ENCODE assay signal across 7 cellular contexts in genomic region chr15:67091073-67091965, GRCh38. TPM values are rescaled to one million over a fixed set of nuclear protein-coding genes. Genes with fewer than 3 reads are reported as not detected.
DNase-seq lines count a peak whose midpoint lies in the region; ATAC-seq lines count a peak whose summit lies in the region.

No MANE protein-coding gene starts in this region.

- no peak overlapping the region for H3K27ac ChIP-seq in substantia nigra (ENCODE audit: low read depth, low read length, poor library complexity, severe bottlenecking)

- no peaks in the 10 kb centered on the region for H3K9me3 Mint-ChIP-seq in immature natural killer cell

- peak overlapping the region; percentile 81 to 97 (median 90) for H3K27ac Mint-ChIP-seq in immature natural killer cell

- peaks cover 3 to 19% (median 6%) of the 10 kb centered on the region in 3 donors for H3K27me3 Mint-ChIP-seq in immature natural killer cell (ENCODE audit: low read depth in 3 of 3)

- peak overlapping the region; percentile 78 to 93 (median 87) for H3K4me3 Mint-ChIP-seq in immature natural killer cell

- peak; percentile 100 for DNase-seq in RPMI7951 (ENCODE audit: low read depth)
- peak; percentile 66 for DNase-seq in activated effector memory CD4-positive, alpha-beta T cell treated with Interleukin-2 at 50 U/mL for 16 hours
- peak; percentile 85 to 88 (median 87) for DNase-seq in immature natural killer cell
- peak; percentile 46 to 56 for DNase-seq in stimulated activated CD8-positive, alpha-beta memory T cell treated with anti-CD3 and anti-CD28 coated beads, Interleukin-15, amount 100 ng/mL, for 4 hours (ENCODE audit: low read depth in 2 of 2)
- no peak for DNase-seq in substantia nigra (lab: John Stamatoyannopoulos, UW)

- peak; percentile 75 for ATAC-seq in GM19035 (IDR thresholded peaks at IDR 0.05; ENCODE audit: unreplicated experiment)
- peak; percentile 45 for ATAC-seq in HG03097 (IDR thresholded peaks at IDR 0.05; ENCODE audit: low FRiP score, unreplicated experiment)

- H3K36me3 Mint-ChIP-seq in immature natural killer cell: peaks cover 0 to 15% (median 4%) of the 10 kb centered on the region in 3 donors

- H3K4me1 Mint-ChIP-seq in immature natural killer cell: peaks cover 97 to 98% of the 10 kb centered on the region in 2 donors

RNA-seq across cellular contexts. Expression of gene SMAD3, which starts 25.9 kb away (rescaled TPM):
- 17.7 and 19.7 TPM in 2 replicates for total RNA-seq in RPMI7951 (2014; rRNA removed; shearing (Covaris generic))
- polyA plus RNA-seq in immature natural killer cell: 10 to 100 TPM in 2 of 3 donors, 1 to 10 TPM in 1; 8.9 to 11.9 (median 10.0) TPM

Comparison
In these comparisons a context has a peak if more than half of its experiments do, and no peak if none do; other contexts are left out.
1. DNase-seq: peak in RPMI7951 (single experiment), activated effector memory CD4-positive, alpha-beta T cell treated with Interleukin-2 at 50 U/mL for 16 hours (single experiment), immature natural killer cell (3 of 3) and stimulated activated CD8-positive, alpha-beta memory T cell treated with anti-CD3 and anti-CD28 coated beads, Interleukin-15, amount 100 ng/mL, for 4 hours (2 of 2); none in substantia nigra (0 of 49).